Comparison of ENCODE assay signal across 31 cellular contexts in genomic region chr7:45873355-45873754, GRCh38. TPM values are rescaled to one million over a fixed set of nuclear protein-coding genes. Genes with fewer than 3 reads are reported as not detected.
"Had no signal": no experiment of that assay in that cellular context is flagged by ENCODE, and none has a peak within 500 bp of the region (broad histone marks: within the 10 kb centered on the region; RNA-seq: fewer than 3 reads in every experiment).

No MANE protein-coding gene starts in this region.

- H3K36me3 ChIP-seq: adrenal gland, ascending aorta, gastroesophageal sphincter, left lung, lower lobe of right lung, pancreas, suprapubic skin, tibial artery, upper lobe of right lung had no signal

- H3K4me3 ChIP-seq: adrenal gland, ascending aorta, gastroesophageal sphincter, left lung, lower lobe of right lung, pancreas, psoas muscle, smooth muscle cell, suprapubic skin, tibial artery, upper lobe of right lung had no signal

- H3K27ac Mint-ChIP-seq: activated naive CD4-positive, alpha-beta T cell treated with anti-CD3 and anti-CD28 coated beads for 36 hours; activated naive CD8-positive, alpha-beta T cell treated with anti-CD3 and anti-CD28 coated beads for 36 hours; brain; effector memory CD8-positive, alpha-beta T cell; naive thymus-derived CD8-positive, alpha-beta T cell had no signal

- H3K36me3 Mint-ChIP-seq: activated naive CD8-positive, alpha-beta T cell treated with anti-CD3 and anti-CD28 coated beads for 36 hours; brain; naive thymus-derived CD8-positive, alpha-beta T cell had no signal

- H3K9me3 Mint-ChIP-seq: activated naive CD4-positive, alpha-beta T cell treated with anti-CD3 and anti-CD28 coated beads for 36 hours; activated naive CD8-positive, alpha-beta T cell treated with anti-CD3 and anti-CD28 coated beads for 36 hours; effector memory CD8-positive, alpha-beta T cell had no signal

- FAIRE-seq: pancreas had no signal

- H3K4me1 ChIP-seq: adrenal gland, ascending aorta, gastroesophageal sphincter, left lung, lower lobe of right lung, pancreas, psoas muscle, suprapubic skin, tibial artery, upper lobe of right lung had no signal

- ATAC-seq: effector memory CD8-positive, alpha-beta T cell; gastroesophageal sphincter; left lung; naive thymus-derived CD8-positive, alpha-beta T cell; pancreas; psoas muscle had no signal

- H3K27me3 ChIP-seq: adrenal gland, ascending aorta, gastroesophageal sphincter, left lung, pancreas, suprapubic skin, tibial artery, upper lobe of right lung had no signal

- DNase-seq: activated CD4-positive, alpha-beta T cell treated with anti-CD3 and anti-CD28 coated beads for 4 hours; activated CD4-positive, alpha-beta T cell treated with anti-CD3 and anti-CD28 coated beads, Interleukin-2, amount 50 U/mL, for 4 hours; activated effector memory CD4-positive, alpha-beta T cell treated with Interleukin-2 at 50 U/mL for 16 hours; activated naive CD4-positive, alpha-beta T cell treated with anti-CD3 and anti-CD28 coated beads for 36 hours; activated naive CD8-positive, alpha-beta T cell treated with anti-CD3 and anti-CD28 coated beads for 36 hours; adrenal gland; caudate nucleus; cortex of kidney; effector memory CD8-positive, alpha-beta T cell; erythroblast; head of caudate nucleus; hippocampal formation; left lung; lower lobe of right lung; mesenchymal stem cell; naive thymus-derived CD8-positive, alpha-beta T cell; nucleus accumbens; pancreas; psoas muscle; stimulated activated CD4-positive, alpha-beta T cell treated with anti-CD3 and anti-CD28 coated beads, Interleukin-15, amount 100 ng/mL, for 24 hours; stimulated activated CD4-positive, alpha-beta T cell treated with anti-CD3 and anti-CD28 coated beads, Interleukin-2, amount 100 ng/mL, for 24 hours; stimulated activated naive CD4-positive, alpha-beta T cell; tibial artery; upper lobe of right lung had no signal

- H3K4me3 Mint-ChIP-seq: activated naive CD4-positive, alpha-beta T cell treated with anti-CD3 and anti-CD28 coated beads for 36 hours; activated naive CD8-positive, alpha-beta T cell treated with anti-CD3 and anti-CD28 coated beads for 36 hours; brain; effector memory CD8-positive, alpha-beta T cell; naive thymus-derived CD8-positive, alpha-beta T cell; neural crest cell had no signal

- H3K27ac ChIP-seq: adrenal gland, ascending aorta, gastroesophageal sphincter, left lung, lower lobe of right lung, pancreas, psoas muscle, suprapubic skin, tibial artery, upper lobe of right lung had no signal

- H3K27me3 Mint-ChIP-seq: activated naive CD8-positive, alpha-beta T cell treated with anti-CD3 and anti-CD28 coated beads for 36 hours had no signal

- H3K4me1 Mint-ChIP-seq: activated naive CD8-positive, alpha-beta T cell treated with anti-CD3 and anti-CD28 coated beads for 36 hours; brain; naive thymus-derived CD8-positive, alpha-beta T cell; neural crest cell had no signal

- H3K9me3 ChIP-seq: adrenal gland, pancreas, psoas muscle had no signal

RNA-seq across cellular contexts. Expression of gene CCDC201, which starts 0.5 kb away (rescaled TPM):
- total RNA-seq: activated naive CD4-positive, alpha-beta T cell treated with anti-CD3 and anti-CD28 coated beads for 36 hours; activated naive CD8-positive, alpha-beta T cell treated with anti-CD3 and anti-CD28 coated beads for 36 hours; adrenal gland; ascending aorta; chondrocyte; gastroesophageal sphincter; left lung; lower lobe of right lung; naive thymus-derived CD8-positive, alpha-beta T cell; neural crest cell; pancreas; psoas muscle; smooth muscle cell; suprapubic skin; upper lobe of right lung had no signal

RNA-seq across cellular contexts. Expression of gene IGFBP1, which starts 14.9 kb away (rescaled TPM):
- total RNA-seq: activated naive CD4-positive, alpha-beta T cell treated with anti-CD3 and anti-CD28 coated beads for 36 hours; activated naive CD8-positive, alpha-beta T cell treated with anti-CD3 and anti-CD28 coated beads for 36 hours; ascending aorta; gastroesophageal sphincter; left lung; lower lobe of right lung; naive thymus-derived CD8-positive, alpha-beta T cell; neural crest cell; psoas muscle; smooth muscle cell; upper lobe of right lung had no signal
